ENCODE assay signal across 18 cellular contexts in the genomic region with DNA sequence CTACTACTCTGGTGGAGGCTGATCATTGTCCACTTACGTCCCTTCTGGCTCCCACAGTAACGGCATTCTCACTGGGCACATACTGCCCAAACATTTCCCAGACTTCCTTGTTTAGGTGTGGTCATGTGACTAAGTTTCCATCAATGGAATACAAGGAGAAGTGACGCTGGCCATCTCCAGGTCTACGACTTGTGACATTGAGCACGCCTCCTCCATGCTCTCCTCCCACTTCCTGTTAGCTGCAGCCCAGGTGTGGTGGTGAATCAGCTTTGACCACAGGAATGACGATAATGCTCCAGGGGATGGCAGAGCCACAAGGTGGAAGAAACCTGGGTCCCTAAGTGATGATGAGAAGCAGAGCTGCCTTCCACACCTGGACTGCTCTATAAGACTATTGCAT. TPM values are rescaled to one million over a fixed set of nuclear protein-coding genes. Genes with fewer than 3 reads are reported as not detected.
A peak's percentile ranks its signal among the peaks of the same experiment; 100 is the strongest.
DNase-seq lines count a peak whose midpoint lies in the region; ATAC-seq and TF ChIP-seq lines count a peak whose summit lies in the region.
"Had no signal": no experiment of that assay in that cellular context is flagged by ENCODE, and none has a peak within 500 bp of the region (broad histone marks: within the 10 kb centered on the region; RNA-seq: fewer than 3 reads in every experiment).

No MANE protein-coding gene starts in this region.

- H3K27me3 ChIP-seq in DND-41 (ENCODE audit: insufficient read depth, low read length, poor library complexity) (no peaks in the 10 kb centered on the region), HL-60 (ENCODE audit: insufficient read depth, poor library complexity, severe bottlenecking) (peaks cover 11% of the 10 kb centered on the region)
- H3K27me3 ChIP-seq: MG63, testis had no signal

- H3K36me3 ChIP-seq in DND-41 (ENCODE audit: insufficient read depth, low read length), result no peaks in the 10 kb centered on the region
- H3K36me3 ChIP-seq: BE2C, MG63, prostate gland had no signal

- H3K27ac ChIP-seq in DND-41 (ENCODE audit: low read length) (no peak overlapping the region), HL-60 (replicated peaks) (no peak overlapping the region)
- H3K27ac ChIP-seq: prostate gland, testis had no signal

- DNase-seq in DND-41 (peak; percentile 11), HL-60 (ENCODE audit: low read depth in 1 of 2, low spot score in 1 of 2) (peak; percentile 14 to 16), RPMI7951 (ENCODE audit: low read depth) (peak; percentile 8), iPS-NIHi11 (ENCODE audit: low spot score) (peak; percentile 34), cerebellum (ENCODE audit: low spot score) (no peak), NCI-H2171 (lab: John Stamatoyannopoulos, UW) (no peak)
- DNase-seq: BE2C; effector memory CD4-positive, alpha-beta T cell; kidney; NCI-H187 treated with DMSO at 0.1 percent for 48 hours; small intestine; stimulated activated CD4-positive, alpha-beta T cell treated with anti-CD3 and anti-CD28 coated beads, Interleukin-4, amount 100 ng/mL, for 24 hours; testis had no signal

- H3K79me2 ChIP-seq in DND-41 (ENCODE audit: insufficient read depth, low read length), result no peaks in the 10 kb centered on the region

- no peak overlapping the region for H3K4me2 ChIP-seq in DND-41 (ENCODE audit: insufficient read depth, low read length)

- H4K20me1 ChIP-seq in DND-41 (ENCODE audit: insufficient read depth, low read length), result no peaks in the 10 kb centered on the region

- no peak for TF ChIP-seq CTCF in DND-41 (IDR thresholded peaks at IDR 0.05; ENCODE audit: borderline replicate concordance, extremely low read depth, low read length, poor library complexity, severe bottlenecking)
- no peak for TF ChIP-seq CTCF in HL-60 (IDR thresholded peaks at IDR 0.05; ENCODE audit: insufficient read depth, low read length)

- no peak overlapping the region for H3K9ac ChIP-seq in DND-41 (ENCODE audit: low read depth, low read length)

- H3K4me3 ChIP-seq in DND-41 (ENCODE audit: low read depth in 1 of 2, low read length in 2 of 2) (no peak overlapping the region), HL-60 (replicated peaks; ENCODE audit: insufficient read depth, low read length) (no peak overlapping the region)
- H3K4me3 ChIP-seq: MG63, prostate gland, testis had no signal

- no peak overlapping the region for H2AFZ ChIP-seq in DND-41 (ENCODE audit: low read depth, low read length)

- H3K4me1 ChIP-seq in DND-41 (ENCODE audit: insufficient read depth, low read length), result no peaks in the 10 kb centered on the region
- H3K4me1 ChIP-seq: BE2C, prostate gland, testis had no signal

- H3K9me3 ChIP-seq in DND-41 (ENCODE audit: insufficient read depth, low read length, severe bottlenecking), result no peaks in the 10 kb centered on the region
- H3K9me3 ChIP-seq: BE2C, MG63, prostate gland, testis had no signal

- no peak for ATAC-seq in DND-41 (ENCODE audit: insufficient read depth, low read depth)
- ATAC-seq in HG02884 (IDR thresholded peaks at IDR 0.05; ENCODE audit: unreplicated experiment), result no peak
- ATAC-seq: activated CD4-positive, CD25-positive, alpha-beta regulatory T cell treated with anti-CD3 and anti-CD28 coated beads, Interleukin-2, amount 50 U/mL, for 24 hours had no signal

RNA-seq across cellular contexts. Expression of a gene that starts 6.0 kb away (rescaled TPM):
- not detected in 2 replicates for total RNA-seq in RPMI7951 (2014; rRNA removed; shearing (Covaris generic))
- total RNA-seq in cerebellum, result 4.7 TPM
- total RNA-seq: fibroblast of lung had no signal

Comparison
In these comparisons a context has a peak if more than half of its experiments do, and no peak if none do; other contexts are left out.
1. DNase-seq: peak in DND-41 (single experiment), HL-60 (2 of 2), RPMI7951 (single experiment) and iPS-NIHi11 (single experiment); none in cerebellum (single experiment) and NCI-H2171 (single experiment).